8 cellular contexts compared by ENCODE assay signal in the genomic region with DNA sequence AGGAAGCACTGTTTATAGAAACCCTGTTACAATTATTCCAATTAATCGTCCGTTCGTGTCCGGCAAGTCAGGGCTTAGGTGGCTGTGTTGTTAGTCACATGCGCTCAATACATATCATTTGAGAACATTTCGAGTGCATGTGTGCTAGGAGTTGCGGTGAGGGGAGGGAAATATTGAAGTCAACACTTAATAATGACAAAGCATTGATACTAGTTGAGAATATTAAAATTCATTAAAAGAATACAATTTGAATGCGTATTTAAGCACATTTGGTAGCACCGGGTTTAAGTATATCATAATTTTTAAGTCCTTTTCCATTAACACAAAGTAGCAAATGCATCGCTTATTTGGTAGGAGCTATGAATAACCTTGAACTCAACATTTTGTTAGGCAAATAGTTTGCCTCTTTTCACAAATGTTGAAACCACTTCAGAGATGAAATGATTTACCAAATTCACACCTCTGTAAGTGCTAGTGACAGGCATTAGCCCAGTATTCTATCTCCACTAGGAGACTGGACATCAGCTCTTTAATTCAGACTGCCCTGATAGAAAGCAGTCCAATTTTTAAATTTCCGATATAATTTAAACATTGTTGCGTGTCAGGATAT. TPM values are rescaled to one million over a fixed set of nuclear protein-coding genes. Genes with fewer than 3 reads are reported as not detected.
A peak's percentile ranks its signal among the peaks of the same experiment; 100 is the strongest.
DNase-seq lines count a peak whose midpoint lies in the region; ATAC-seq and TF ChIP-seq lines count a peak whose summit lies in the region.

No MANE protein-coding gene starts in this region.

- CTCF ChIA-PET in HEK293T (lab: Yijun Ruan, JAX), result interaction anchor here (1.0 to 2.2 kb wide), 3 partner anchors 10 to 69 kb away, joined by 3 to 8 read pairs (median 4); no protein-coding TSS in a partner anchor

- peak overlapping the region; percentile 87 to 100 (median 98) for H3K27ac Mint-ChIP-seq in brain
- peak overlapping the region; percentile 95 for H3K27ac Mint-ChIP-seq in mesothelial cell of epicardium

- DNase-seq in HEK293T (ENCODE audit: extremely low spot score) (no peak), mesothelial cell of epicardium (ENCODE audit: low spot score in 2 of 2, unreplicated experiment in 2 of 2) (no peak), DMS153 treated with DMSO at 0.1 percent for 48 hours (lab: John Stamatoyannopoulos, UW; ENCODE audit: unreplicated experiment) (no peak)
- DNase-seq in activated effector memory CD4-positive, alpha-beta T cell treated with anti-CD3 and anti-CD28 coated beads, Interleukin-2, amount 50 U/mL, for 16 hours, result no peak

- no peak for ATAC-seq in GM19035 (IDR thresholded peaks at IDR 0.05; ENCODE audit: unreplicated experiment)
- no peak for ATAC-seq in HG03342 (IDR thresholded peaks at IDR 0.05; ENCODE audit: unreplicated experiment)

- TF ChIP-seq CTCF in 22Rv1 (IDR thresholded peaks at IDR 0.05) (no peak), brain (conservative IDR thresholded peaks at IDR 0.05) (no peak), mesothelial cell of epicardium (IDR thresholded peaks at IDR 0.05; ENCODE audit: unreplicated experiment) (no peak)

- peaks cover 27% of the 10 kb centered on the region for H3K36me3 Mint-ChIP-seq in brain
- peaks cover 2% of the 10 kb centered on the region for H3K36me3 Mint-ChIP-seq in mesothelial cell of epicardium

- H3K4me3 Mint-ChIP-seq in brain, result peak overlapping the region; percentile 92 to 96 (median 95)
- H3K4me3 Mint-ChIP-seq in mesothelial cell of epicardium, result peak overlapping the region; percentile 100

- POLR2A ChIA-PET in HEK293T (lab: Yijun Ruan, JAX), result interaction anchor here (0.8 to 3.9 kb wide), 11 partner anchors 10 to 506 kb away, joined by 3 to 36 read pairs (median 4); no protein-coding TSS in a partner anchor

- H3K27me3 Mint-ChIP-seq in brain (peaks cover 20% of the 10 kb centered on the region), mesothelial cell of epicardium (ENCODE audit: low read depth) (no peaks in the 10 kb centered on the region)

- H3K9me3 Mint-ChIP-seq in brain (peaks cover 0 to 5% (median 0%) of the 10 kb centered on the region in 5 experiments), mesothelial cell of epicardium (no peaks in the 10 kb centered on the region)

- H3K27ac ChIP-seq in 22Rv1, result peak overlapping the region; percentile 96

- H3K4me1 Mint-ChIP-seq in brain, result peaks cover 33% of the 10 kb centered on the region
- H3K4me1 Mint-ChIP-seq in mesothelial cell of epicardium, result peaks cover 52% of the 10 kb centered on the region

TF ChIP-seq in HEK293T, 16 proteins besides CTCF, POLR2A, EP300 and RAD21:
- TF ChIP-seq L3MBTL2 (conservative IDR thresholded peaks at IDR 0.05) (peak; percentile 76), BHLHE40 (IDR thresholded peaks at IDR 0.05; ENCODE audit: borderline replicate concordance) (no peak)

RNA-seq across cellular contexts. Expression of gene SERBP1, which starts 1.1 kb away (rescaled TPM):
- 178 TPM for polyA plus RNA-seq in brain (ENCODE audit: insufficient read depth, low read depth, low replicate concordance)
- total RNA-seq in mesothelial cell of epicardium, result 248 to 259 TPM (median 255 TPM) in 3 replicates
